26 cellular contexts compared by ENCODE assay signal in the genomic region with DNA sequence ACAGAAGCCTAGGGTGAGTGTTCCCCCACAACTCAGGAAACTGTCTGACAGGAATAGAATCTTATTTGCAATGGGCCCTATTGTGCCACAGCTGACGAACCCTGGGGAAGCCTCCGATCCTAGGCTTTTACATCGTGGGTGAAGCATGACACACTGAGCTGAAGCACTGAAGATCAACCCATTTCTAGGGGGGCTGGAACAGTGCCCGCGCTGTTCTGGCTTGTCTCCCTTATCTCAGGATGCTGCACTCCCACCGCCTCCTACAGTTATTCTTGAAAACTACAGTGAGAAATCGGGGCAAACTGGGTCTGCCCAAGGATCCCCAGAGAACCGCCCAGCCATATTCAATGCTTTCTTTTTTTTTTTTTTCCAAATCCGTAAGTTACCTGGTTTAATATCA. TPM values are rescaled to one million over a fixed set of nuclear protein-coding genes. Genes with fewer than 3 reads are reported as not detected.
"Had no signal": no experiment of that assay in that cellular context is flagged by ENCODE, and none has a peak within 500 bp of the region (broad histone marks: within the 10 kb centered on the region; RNA-seq: fewer than 3 reads in every experiment).

No MANE protein-coding gene starts in this region.

- H3K9me3 ChIP-seq: adrenal gland, ascending aorta, right lobe of liver, tibial artery had no signal

- H3K4me3 ChIP-seq: adrenal gland, ascending aorta, hepatocyte, right lobe of liver, skin epidermis, tibial artery had no signal

- H3K27ac Mint-ChIP-seq: activated CD4-positive, alpha-beta T cell treated with anti-CD3 and anti-CD28 coated beads, Interleukin-2, amount 10 ng/mL, durations not matched to agents 7 days and 5 days; activated CD8-positive, alpha-beta memory T cell treated with anti-CD3 and anti-CD28 coated beads, Interleukin-2, amount 10 ng/mL, durations not matched to agents 7 days and 5 days; activated CD8-positive, alpha-beta T cell treated with anti-CD3 and anti-CD28 coated beads for 36 hours; activated naive CD4-positive, alpha-beta T cell treated with anti-CD3 and anti-CD28 coated beads, Interleukin-2, amount 50 U/mL, for 24 hours; dendritic cell treated with granulocyte-macrophage colony-stimulating factor and Interleukin-4, amounts not matched to agents 40 ng/mL and 50 ng/mL, for 4 days; nephron had no signal

- H3K4me3 Mint-ChIP-seq: activated CD4-positive, alpha-beta T cell treated with anti-CD3 and anti-CD28 coated beads, Interleukin-2, amount 10 ng/mL, durations not matched to agents 7 days and 5 days; activated CD8-positive, alpha-beta memory T cell treated with anti-CD3 and anti-CD28 coated beads, Interleukin-2, amount 10 ng/mL, durations not matched to agents 7 days and 5 days; activated CD8-positive, alpha-beta T cell treated with anti-CD3 and anti-CD28 coated beads for 36 hours; activated naive CD4-positive, alpha-beta T cell treated with anti-CD3 and anti-CD28 coated beads, Interleukin-2, amount 50 U/mL, for 24 hours; dendritic cell treated with granulocyte-macrophage colony-stimulating factor and Interleukin-4, amounts not matched to agents 40 ng/mL and 50 ng/mL, for 4 days; nephron; stimulated activated naive CD8-positive, alpha-beta T cell treated with anti-CD3 and anti-CD28 coated beads, Interleukin-15, amount 100 ng/mL, for 72 hours had no signal

- H3K27ac ChIP-seq: adrenal gland, ascending aorta, brain microvascular endothelial cell, foreskin keratinocyte, hepatocyte, parathyroid adenoma, right lobe of liver, skin epidermis, tibial artery had no signal

- H3K79me2 ChIP-seq: hepatocyte, parathyroid adenoma had no signal

- H3K27me3 Mint-ChIP-seq: activated CD4-positive, alpha-beta T cell treated with anti-CD3 and anti-CD28 coated beads, Interleukin-2, amount 10 ng/mL, durations not matched to agents 7 days and 5 days; activated CD8-positive, alpha-beta memory T cell treated with anti-CD3 and anti-CD28 coated beads, Interleukin-2, amount 10 ng/mL, durations not matched to agents 7 days and 5 days; activated CD8-positive, alpha-beta T cell treated with anti-CD3 and anti-CD28 coated beads for 36 hours; activated naive CD4-positive, alpha-beta T cell treated with anti-CD3 and anti-CD28 coated beads, Interleukin-2, amount 50 U/mL, for 24 hours; dendritic cell treated with granulocyte-macrophage colony-stimulating factor and Interleukin-4, amounts not matched to agents 40 ng/mL and 50 ng/mL, for 4 days; stimulated activated naive CD8-positive, alpha-beta T cell treated with anti-CD3 and anti-CD28 coated beads, Interleukin-15, amount 100 ng/mL, for 72 hours had no signal

- H3K9ac ChIP-seq: parathyroid adenoma had no signal

- H3K27me3 ChIP-seq: adrenal gland, ascending aorta, brain microvascular endothelial cell, foreskin keratinocyte, hepatocyte, right lobe of liver, tibial artery had no signal

- H3K4me1 ChIP-seq: adrenal gland, ascending aorta, foreskin keratinocyte, parathyroid adenoma, right lobe of liver, tibial artery had no signal

- H3K36me3 ChIP-seq: adrenal gland, ascending aorta, brain microvascular endothelial cell, right lobe of liver, tibial artery had no signal

- H3K4me2 ChIP-seq: hepatocyte had no signal

- ATAC-seq: activated CD8-positive, alpha-beta memory T cell treated with anti-CD3 and anti-CD28 coated beads, Interleukin-2, amount 10 ng/mL, durations not matched to agents 7 days and 5 days; activated CD8-positive, alpha-beta T cell treated with anti-CD3 and anti-CD28 coated beads for 36 hours; foreskin keratinocyte; left cardiac atrium; right lobe of liver; stimulated activated naive CD8-positive, alpha-beta T cell treated with anti-CD3 and anti-CD28 coated beads, Interleukin-15, amount 100 ng/mL, for 72 hours had no signal

- H3K9me3 Mint-ChIP-seq: activated CD4-positive, alpha-beta T cell treated with anti-CD3 and anti-CD28 coated beads, Interleukin-2, amount 10 ng/mL, durations not matched to agents 7 days and 5 days; activated naive CD4-positive, alpha-beta T cell treated with anti-CD3 and anti-CD28 coated beads, Interleukin-2, amount 50 U/mL, for 24 hours; dendritic cell treated with granulocyte-macrophage colony-stimulating factor and Interleukin-4, amounts not matched to agents 40 ng/mL and 50 ng/mL, for 4 days; nephron had no signal

- H2AFZ ChIP-seq: hepatocyte, parathyroid adenoma had no signal

- H3K36me3 Mint-ChIP-seq: activated CD8-positive, alpha-beta memory T cell treated with anti-CD3 and anti-CD28 coated beads, Interleukin-2, amount 10 ng/mL, durations not matched to agents 7 days and 5 days; activated naive CD4-positive, alpha-beta T cell treated with anti-CD3 and anti-CD28 coated beads, Interleukin-2, amount 50 U/mL, for 24 hours had no signal

- DNase-seq: activated CD4-positive, alpha-beta T cell treated with anti-CD3 and anti-CD28 coated beads, Interleukin-2, amount 10 ng/mL, durations not matched to agents 7 days and 5 days; activated CD4-positive, CD25-positive, alpha-beta regulatory T cell treated with anti-CD3 and anti-CD28 coated beads, Interleukin-2, amount 50 U/mL, for 72 hours; activated CD8-positive, alpha-beta memory T cell treated with anti-CD3 and anti-CD28 coated beads, Interleukin-2, amount 10 ng/mL, durations not matched to agents 7 days and 5 days; activated CD8-positive, alpha-beta T cell treated with anti-CD3 and anti-CD28 coated beads for 36 hours; activated gamma-delta T cell; activated T-cell treated with anti-CD3 and anti-CD28 coated beads for 4 hours; adrenal gland; brain microvascular endothelial cell; effector CD4-positive, alpha-beta T cell; erythroblast; foreskin keratinocyte; left cardiac atrium; right lobe of liver; stimulated activated CD4-positive, alpha-beta T cell treated with anti-CD3 and anti-CD28 coated beads, Interleukin-1b, Interleukin-23, amount 100 ng/mL, for 48 hours; stimulated activated naive CD8-positive, alpha-beta T cell treated with anti-CD3 and anti-CD28 coated beads, Interleukin-15, amount 100 ng/mL, for 72 hours; T-helper 2 cell; tibial artery had no signal

- H3K4me1 Mint-ChIP-seq: activated CD4-positive, alpha-beta T cell treated with anti-CD3 and anti-CD28 coated beads, Interleukin-2, amount 10 ng/mL, durations not matched to agents 7 days and 5 days; activated CD8-positive, alpha-beta memory T cell treated with anti-CD3 and anti-CD28 coated beads, Interleukin-2, amount 10 ng/mL, durations not matched to agents 7 days and 5 days; activated naive CD4-positive, alpha-beta T cell treated with anti-CD3 and anti-CD28 coated beads, Interleukin-2, amount 50 U/mL, for 24 hours; nephron; stimulated activated naive CD8-positive, alpha-beta T cell treated with anti-CD3 and anti-CD28 coated beads, Interleukin-15, amount 100 ng/mL, for 72 hours had no signal

RNA-seq across cellular contexts. Expression of gene NETO1, which starts 41.1 kb away (rescaled TPM):
- total RNA-seq: activated CD4-positive, alpha-beta T cell treated with anti-CD3 and anti-CD28 coated beads, Interleukin-2, amount 10 ng/mL, durations not matched to agents 7 days and 5 days; activated CD8-positive, alpha-beta memory T cell treated with anti-CD3 and anti-CD28 coated beads, Interleukin-2, amount 10 ng/mL, durations not matched to agents 7 days and 5 days; activated CD8-positive, alpha-beta T cell treated with anti-CD3 and anti-CD28 coated beads for 36 hours; ascending aorta; hepatocyte; liver; myocyte; right lobe of liver had no signal
- polyA plus RNA-seq: hepatocyte, liver had no signal
